ENCODE assay signal across 8 cellular contexts in genomic region chr2:105329561-105330495, GRCh38. TPM values are rescaled to one million over a fixed set of nuclear protein-coding genes. Genes with fewer than 3 reads are reported as not detected.
DNase-seq lines count a peak whose midpoint lies in the region; ATAC-seq and TF ChIP-seq lines count a peak whose summit lies in the region.

Gene TGFBRAP1 (minus strand): TSS chr2:105329735. CDS start chr2:105308301, 21,434 bp downstream.

- peak within 1 kb of the TSS; percentile 39 for H3K27ac ChIP-seq in AG04450 (ENCODE audit: low read depth, low read length)

- no peaks in the 10 kb centered on the region for H3K36me3 ChIP-seq in mucosa of descending colon (ENCODE audit: low read depth)

- peaks cover 25% of the 10 kb centered on the region for H3K4me1 Mint-ChIP-seq in endothelial cell (ENCODE audit: unreplicated experiment)

- POLR2A ChIA-PET in AG04450 (lab: Yijun Ruan, JAX), result no interaction called here

- H3K4me1 ChIP-seq in mucosa of descending colon (ENCODE audit: low read depth), result peaks cover 16% of the 10 kb centered on the region

- intact Hi-C loops in mucosa of descending colon (cut with DNase I, micrococcal nuclease), result no loop called here

- H3K27me3 ChIP-seq in AG04450 (ENCODE audit: control insufficient read depth, insufficient read depth, low read length), result no peaks in the 10 kb centered on the region

- H3K9me3 ChIP-seq in AG04450 (ENCODE audit: control insufficient read depth, insufficient read depth, low read length) (no peaks in the 10 kb centered on the region), mucosa of descending colon (no peaks in the 10 kb centered on the region)

- H3K4me3 ChIP-seq in AG04450 (ENCODE audit: low read depth, low read length), result peak within 1 kb of the TSS; percentile 84
- H3K4me3 ChIP-seq in mucosa of descending colon, result peak within 1 kb of the TSS; percentile 34

- peak within 1 kb of the TSS; percentile 72 for H3K27ac Mint-ChIP-seq in endothelial cell (ENCODE audit: unreplicated experiment)

- H3K4me3 Mint-ChIP-seq in endothelial cell (ENCODE audit: unreplicated experiment), result peak within 1 kb of the TSS; percentile 97

- TF ChIP-seq CTCF in AG04450 (IDR thresholded peaks at IDR 0.05; ENCODE audit: low read depth, low read length) (no peak), endothelial cell (IDR thresholded peaks at IDR 0.05; ENCODE audit: unreplicated experiment) (no peak), mucosa of descending colon (IDR thresholded peaks at IDR 0.05) (no peak)

- no peaks in the 10 kb centered on the region for H3K9me3 Mint-ChIP-seq in endothelial cell (ENCODE audit: unreplicated experiment)

- DNase-seq in AG04450 (ENCODE audit: low read depth, low spot score), result no peak
- peak; percentile 46 for DNase-seq in NCI-H510A treated with DMSO at 0.1 percent for 48 hours (lab: John Stamatoyannopoulos, UW)
- peak; percentile 59 for DNase-seq in activated CD8-positive, alpha-beta memory T cell treated with anti-CD3 and anti-CD28 coated beads, Interleukin-2, amount 50 U/mL, for 4 hours
- peak; percentile 69 for DNase-seq in endothelial cell (ENCODE audit: low spot score)
- DNase-seq in mucosa of descending colon, result peak; percentile 55 to 78 (median 74)
- DNase-seq in stimulated activated CD8-positive, alpha-beta memory T cell treated with anti-CD3 and anti-CD28 coated beads, Interleukin-7, amount 100 ng/mL, for 4 hours (ENCODE audit: low read depth in 2 of 2), result peak; percentile 5 to 51

- ATAC-seq in GM18861 (IDR thresholded peaks at IDR 0.05; ENCODE audit: unreplicated experiment) (peak; percentile 58), HG03045 (IDR thresholded peaks at IDR 0.05; ENCODE audit: unreplicated experiment) (peak; percentile 82), mucosa of descending colon (peak; percentile 92)

- H3K36me3 Mint-ChIP-seq in endothelial cell (ENCODE audit: low read depth, unreplicated experiment), result no peaks in the 10 kb centered on the region

- CTCF ChIA-PET in AG04450 (lab: Charles Lee), result interaction anchor here (1.0 to 3.5 kb wide), 3 partner anchors 15 to 216 kb away, joined by 3 to 13 read pairs (median 5); no protein-coding TSS in a partner anchor

- peaks cover 7% of the 10 kb centered on the region for H3K27me3 Mint-ChIP-seq in endothelial cell (ENCODE audit: unreplicated experiment)

RNA-seq across cellular contexts. Expression of gene TGFBRAP1, which starts in this region (rescaled TPM):
- 7.9 and 9.8 TPM in 2 replicates for polyA plus RNA-seq in AG04450 (2011; rRNA removed)
- 14.0 and 16.7 TPM in 2 replicates for polyA minus RNA-seq in AG04450 (2011; rRNA and poly(A)+ RNA removed)
- total RNA-seq in endothelial cell (ENCODE audit: unreplicated experiment) (18.8 TPM), mucosa of descending colon (10 to 100 TPM; 16.9 to 24.3 (median 20.9) TPM)
